ENCODE assay signal across 18 cellular contexts in genomic region chr7:18572885-18573284, GRCh38.
"Had no signal": no experiment of that assay in that cellular context is flagged by ENCODE, and none has a peak within 500 bp of the region (broad histone marks: within the 10 kb centered on the region; RNA-seq: fewer than 3 reads in every experiment).

No MANE protein-coding gene starts in this region.

- H3K36me3 Mint-ChIP-seq: activated naive CD8-positive, alpha-beta T cell treated with anti-CD3 and anti-CD28 coated beads for 36 hours had no signal

- H3K4me3 ChIP-seq: cardiac muscle cell, tibial artery had no signal

- ATAC-seq: activated CD8-positive, alpha-beta T cell treated with anti-CD3 and anti-CD28 coated beads for 36 hours; activated T-helper 17 cell treated with anti-CD3 and anti-CD28 coated beads, Interleukin-2, amount 50 U/mL, for 72 hours; effector memory CD8-positive, alpha-beta T cell; left lobe of liver had no signal

- DNase-seq: activated CD4-positive, alpha-beta T cell treated with anti-CD3 and anti-CD28 coated beads for 48 hours; activated CD4-positive, CD25-positive, alpha-beta regulatory T cell; activated CD8-positive, alpha-beta T cell treated with anti-CD3 and anti-CD28 coated beads for 36 hours; activated naive CD4-positive, alpha-beta T cell; activated naive CD8-positive, alpha-beta T cell treated with anti-CD3 and anti-CD28 coated beads for 36 hours; activated T-cell treated with anti-CD3 and anti-CD28 coated beads, Interleukin-2, amount 50 U/mL, for 1 hour; amniotic stem cell; effector memory CD8-positive, alpha-beta T cell; midbrain; nephron progenitor cell; nucleus accumbens; retina; stimulated activated naive CD4-positive, alpha-beta T cell treated with Interleukin-2 at 50 U/mL for 16 hours; T-helper 9 cell; tibial artery had no signal

- H3K4me1 Mint-ChIP-seq: activated naive CD8-positive, alpha-beta T cell treated with anti-CD3 and anti-CD28 coated beads for 36 hours; activated T-helper 17 cell treated with anti-CD3 and anti-CD28 coated beads, Interleukin-2, amount 50 U/mL, for 72 hours had no signal

- H3K4me3 Mint-ChIP-seq: activated CD8-positive, alpha-beta T cell treated with anti-CD3 and anti-CD28 coated beads for 36 hours; activated naive CD8-positive, alpha-beta T cell treated with anti-CD3 and anti-CD28 coated beads for 36 hours; activated T-helper 17 cell treated with anti-CD3 and anti-CD28 coated beads, Interleukin-2, amount 50 U/mL, for 72 hours; effector memory CD8-positive, alpha-beta T cell; nephron progenitor cell had no signal

- H3K36me3 ChIP-seq: cardiac muscle cell had no signal

- H3K27ac Mint-ChIP-seq: activated CD8-positive, alpha-beta T cell treated with anti-CD3 and anti-CD28 coated beads for 36 hours; activated naive CD8-positive, alpha-beta T cell treated with anti-CD3 and anti-CD28 coated beads for 36 hours; activated T-helper 17 cell treated with anti-CD3 and anti-CD28 coated beads, Interleukin-2, amount 50 U/mL, for 72 hours; effector memory CD8-positive, alpha-beta T cell; nephron progenitor cell had no signal

- H3K9me3 Mint-ChIP-seq: activated CD8-positive, alpha-beta T cell treated with anti-CD3 and anti-CD28 coated beads for 36 hours; activated naive CD8-positive, alpha-beta T cell treated with anti-CD3 and anti-CD28 coated beads for 36 hours; activated T-helper 17 cell treated with anti-CD3 and anti-CD28 coated beads, Interleukin-2, amount 50 U/mL, for 72 hours; effector memory CD8-positive, alpha-beta T cell; nephron progenitor cell had no signal

- H3K27ac ChIP-seq: cardiac muscle cell had no signal

- H3K27me3 ChIP-seq: cardiac muscle cell, tibial artery had no signal

- H3K9me3 ChIP-seq: tibial artery had no signal

- H3K27me3 Mint-ChIP-seq: activated CD8-positive, alpha-beta T cell treated with anti-CD3 and anti-CD28 coated beads for 36 hours; activated naive CD8-positive, alpha-beta T cell treated with anti-CD3 and anti-CD28 coated beads for 36 hours; activated T-helper 17 cell treated with anti-CD3 and anti-CD28 coated beads, Interleukin-2, amount 50 U/mL, for 72 hours; effector memory CD8-positive, alpha-beta T cell had no signal
